Comparison of ENCODE assay signal across 27 cellular contexts in genomic region chr15:99341786-99342185, GRCh38.
A peak's percentile ranks its signal among the peaks of the same experiment; 100 is the strongest.
DNase-seq lines count a peak whose midpoint lies in the region; ATAC-seq, FAIRE-seq and TF ChIP-seq lines count a peak whose summit lies in the region.
"Had no signal": no experiment of that assay in that cellular context is flagged by ENCODE, and none has a peak within 500 bp of the region (broad histone marks: within the 10 kb centered on the region; RNA-seq: fewer than 3 reads in every experiment).

No MANE protein-coding gene starts in this region.

- TF ChIP-seq CTCF in C4-2B (conservative IDR thresholded peaks at IDR 0.05) (no peak), epithelial cell of esophagus (IDR thresholded peaks at IDR 0.05; ENCODE audit: insufficient read depth, low read depth, low read length, missing control alignments) (no peak), osteoblast (IDR thresholded peaks at IDR 0.05; ENCODE audit: extremely low read depth, low read depth, low read length) (no peak), GM10266 (IDR thresholded peaks at IDR 0.05; ENCODE audit: control insufficient read depth, insufficient read depth, low read depth, missing control alignments) (no peak)

- H3K27me3 ChIP-seq in osteoblast (ENCODE audit: insufficient read depth, low read length), result no peaks in the 10 kb centered on the region
- H3K27me3 ChIP-seq: BLaER1, brain microvascular endothelial cell, neutrophil, tibial nerve had no signal

- no peaks in the 10 kb centered on the region for H3K36me3 ChIP-seq in osteoblast (ENCODE audit: insufficient read depth, low read length)
- H3K36me3 ChIP-seq: brain microvascular endothelial cell, neutrophil, WERI-Rb-1 had no signal

- peak overlapping the region; percentile 64 for H2AFZ ChIP-seq in osteoblast (ENCODE audit: low read length)

- TF ChIP-seq RAD21 in Ishikawa (IDR thresholded peaks at IDR 0.05; ENCODE audit: low read depth), result no peak

- peaks cover 36% of the 10 kb centered on the region for H3K4me1 ChIP-seq in osteoblast (ENCODE audit: insufficient read depth, low read length)

- TF ChIP-seq EP300 in Ishikawa (IDR thresholded peaks at IDR 0.05; ENCODE audit: borderline replicate concordance), result no peak

- H3K4me3 ChIP-seq in epithelial cell of esophagus (ENCODE audit: low read length), result no peak overlapping the region
- no peak overlapping the region for H3K4me3 ChIP-seq in osteoblast (ENCODE audit: insufficient read depth, low read length)
- H3K4me3 ChIP-seq: BLaER1, tibial nerve had no signal

- no peaks in the 10 kb centered on the region for H4K20me1 ChIP-seq in osteoblast (ENCODE audit: insufficient read depth, low read length)
- H4K20me1 ChIP-seq: BLaER1 had no signal

- peak; percentile 74 for DNase-seq in epithelial cell of esophagus (ENCODE audit: low read depth)
- DNase-seq in osteoblast (ENCODE audit: insufficient read length, low spot score, missing footprints), result no peak
- DNase-seq in H54 (ENCODE audit: insufficient read length, low spot score), result no peak
- DNase-seq in HuH-7 (ENCODE audit: low spot score), result no peak
- DNase-seq in GM10266 (ENCODE audit: extremely low spot score), result no peak
- DNase-seq: ACHN; activated CD4-positive, alpha-beta T cell treated with anti-CD3 and anti-CD28 coated beads, Interleukin-2, amount 10 ng/mL, durations not matched to agents 24 days and 14 days; activated naive CD4-positive, alpha-beta T cell treated with Interleukin-2 at 50 U/mL for 16 hours; activated T-cell treated with anti-CD3 and anti-CD28 coated beads, Interleukin-2, amount 50 U/mL, for 48 hours; brain microvascular endothelial cell; COR-L47; effector CD8-positive, alpha-beta T cell; foreskin melanocyte; mesendoderm; naive B cell; NCI-H146; NCI-H446 treated with DMSO at 0.1 percent for 48 hours; WERI-Rb-1 had no signal

- no peaks in the 10 kb centered on the region for H3K9me3 ChIP-seq in osteoblast (ENCODE audit: low read depth, low read length)
- H3K9me3 ChIP-seq: neutrophil, tibial nerve had no signal

- H3K27ac ChIP-seq in C4-2B, result peak overlapping the region; percentile 30; the same call in 1 of the 2 replicates
- H3K27ac ChIP-seq in osteoblast (ENCODE audit: low read depth, low read length), result no peak overlapping the region
- H3K27ac ChIP-seq: BLaER1, neutrophil, tibial nerve, WERI-Rb-1 had no signal

- TF ChIP-seq POLR2A in H54 (IDR thresholded peaks at IDR 0.05; ENCODE audit: low read depth, low read length), result no peak

- no peaks in the 10 kb centered on the region for H3K79me2 ChIP-seq in osteoblast (ENCODE audit: insufficient read depth, low read length)

- FAIRE-seq in H54 (lab: Jason Lieb, UNC), result no peak
- FAIRE-seq: GM12891 had no signal

- ATAC-seq in HG03469 (IDR thresholded peaks at IDR 0.05; ENCODE audit: unreplicated experiment), result no peak
- ATAC-seq: HCT116, left lobe of liver had no signal

- no peak overlapping the region for H3K4me2 ChIP-seq in osteoblast (ENCODE audit: insufficient read depth, low read length)
- H3K4me2 ChIP-seq: BLaER1 had no signal

TF ChIP-seq in Ishikawa, 13 proteins besides CTCF, POLR2A, EP300 and RAD21:
- TF ChIP-seq CEBPB (IDR thresholded peaks at IDR 0.05) (no peak), YY1 (IDR thresholded peaks at IDR 0.05; ENCODE audit: low read depth) (peak; percentile 19; the same call in 1 of the 2 replicates)
